16 cellular contexts compared by ENCODE assay signal in the genomic region with DNA sequence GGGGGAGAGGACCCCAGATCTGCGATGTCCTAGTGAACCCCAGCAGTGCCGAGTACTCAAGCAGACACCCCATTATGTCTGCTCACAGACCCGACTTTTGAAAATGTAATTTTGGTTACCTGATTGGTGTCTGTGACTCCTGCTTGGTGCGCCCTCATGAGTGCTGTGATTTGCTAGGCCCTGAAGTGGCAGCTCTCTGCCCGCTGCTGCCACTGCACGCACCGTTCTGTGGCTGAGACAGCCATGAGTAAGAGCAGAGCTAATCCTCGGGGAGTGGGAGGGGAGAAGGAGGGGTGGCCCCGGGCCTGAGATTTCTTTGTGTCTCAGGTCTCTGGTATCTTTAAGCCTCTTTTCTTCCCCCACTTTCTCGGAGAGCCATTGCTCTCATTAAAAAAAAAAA. TPM values are rescaled to one million over a fixed set of nuclear protein-coding genes. Genes with fewer than 3 reads are reported as not detected.
A peak's percentile ranks its signal among the peaks of the same experiment; 100 is the strongest.
DNase-seq lines count a peak whose midpoint lies in the region; ATAC-seq and TF ChIP-seq lines count a peak whose summit lies in the region.
"Had no signal": no experiment of that assay in that cellular context is flagged by ENCODE, and none has a peak within 500 bp of the region (broad histone marks: within the 10 kb centered on the region; RNA-seq: fewer than 3 reads in every experiment).

No MANE protein-coding gene starts in this region.

- H3K4me3 ChIP-seq in fibroblast of pulmonary artery (replicated peaks; ENCODE audit: low read depth, low read length) (no peak overlapping the region), smooth muscle cell (no peak overlapping the region)
- H3K4me3 ChIP-seq: right lobe of liver had no signal

- H3K4me1 ChIP-seq in smooth muscle cell (ENCODE audit: low read depth), result peaks cover 16% of the 10 kb centered on the region
- H3K4me1 ChIP-seq: Caco-2, right lobe of liver had no signal

- peak; percentile 42 for DNase-seq in HCEC 1CT
- peak; percentile 53 for DNase-seq in fibroblast of pulmonary artery (ENCODE audit: low read depth)
- DNase-seq in smooth muscle cell (lab: John Stamatoyannopoulos, UW; ENCODE audit: unreplicated experiment), result no peak
- no peak for DNase-seq in activated CD4-positive, alpha-beta T cell treated with anti-CD3 and anti-CD28 coated beads for 4 hours
- DNase-seq in DMS114 treated with DMSO at 0.1 percent for 48 hours (lab: John Stamatoyannopoulos, UW; ENCODE audit: unreplicated experiment), result no peak
- DNase-seq: activated CD8-positive, alpha-beta T cell treated with anti-CD3 and anti-CD28 coated beads for 36 hours; activated naive CD4-positive, alpha-beta T cell treated with anti-CD3 and anti-CD28 coated beads, Interleukin-2, amount 50 U/mL, for 16 hours; Caco-2; effector memory CD4-positive, alpha-beta T cell; NCI-H1105 treated with DMSO at 0.1 percent for 48 hours; NCI-H526 treated with DMSO at 0.1 percent for 48 hours; right lobe of liver; SW 1271 had no signal

- no peaks in the 10 kb centered on the region for H4K20me1 ChIP-seq in smooth muscle cell (ENCODE audit: low read depth)

- TF ChIP-seq CTCF in fibroblast of pulmonary artery (IDR thresholded peaks at IDR 0.05; ENCODE audit: low read length, missing control alignments), result no peak
- no peak for TF ChIP-seq CTCF in smooth muscle cell (IDR thresholded peaks at IDR 0.05; ENCODE audit: borderline replicate concordance, insufficient read depth, poor library complexity, severe bottlenecking)

- H3K36me3 ChIP-seq in smooth muscle cell (ENCODE audit: low read depth), result no peaks in the 10 kb centered on the region
- H3K36me3 ChIP-seq: right lobe of liver had no signal

- WGBS in smooth muscle cell (ENCODE audit: low lambda C conversion rate), result 36% methylated on average over 10 of the region's 10 CpGs

- peak overlapping the region; percentile 64 for H3K4me2 ChIP-seq in smooth muscle cell

- no peaks in the 10 kb centered on the region for H3K27me3 ChIP-seq in smooth muscle cell (ENCODE audit: low read depth)
- H3K27me3 ChIP-seq: right lobe of liver had no signal

- peak overlapping the region; percentile 92 for H3K27ac ChIP-seq in smooth muscle cell (ENCODE audit: low read depth)
- H3K27ac ChIP-seq: right lobe of liver had no signal

- H3K9me3 ChIP-seq in smooth muscle cell (replicated peaks; ENCODE audit: low read depth), result no peaks in the 10 kb centered on the region
- H3K9me3 ChIP-seq: Caco-2, right lobe of liver had no signal

- H3K79me2 ChIP-seq in smooth muscle cell (ENCODE audit: low read depth), result peaks cover 35% of the 10 kb centered on the region

- peaks cover 4% of the 10 kb centered on the region for H3F3A ChIP-seq in smooth muscle cell (ENCODE audit: low read depth)

- peak overlapping the region; percentile 46 for H3K9ac ChIP-seq in smooth muscle cell (ENCODE audit: low read depth)

- ATAC-seq in SK-N-SH treated with all-trans-retinoic acid at 6 μM for 48 hours, result peak; percentile 85
- no peak for ATAC-seq in GM18861 (IDR thresholded peaks at IDR 0.05; ENCODE audit: unreplicated experiment)
- no peak for ATAC-seq in GM18520 (IDR thresholded peaks at IDR 0.05; ENCODE audit: unreplicated experiment)
- ATAC-seq: activated CD8-positive, alpha-beta T cell treated with anti-CD3 and anti-CD28 coated beads for 36 hours; right lobe of liver had no signal

- H2AFZ ChIP-seq in smooth muscle cell (ENCODE audit: low read depth), result no peak overlapping the region

TF ChIP-seq in SK-N-SH treated with all-trans-retinoic acid at 6 μM for 48 hours, 23 proteins besides CTCF, POLR2A, EP300 and RAD21:
- TF ChIP-seq, protein P1, sequence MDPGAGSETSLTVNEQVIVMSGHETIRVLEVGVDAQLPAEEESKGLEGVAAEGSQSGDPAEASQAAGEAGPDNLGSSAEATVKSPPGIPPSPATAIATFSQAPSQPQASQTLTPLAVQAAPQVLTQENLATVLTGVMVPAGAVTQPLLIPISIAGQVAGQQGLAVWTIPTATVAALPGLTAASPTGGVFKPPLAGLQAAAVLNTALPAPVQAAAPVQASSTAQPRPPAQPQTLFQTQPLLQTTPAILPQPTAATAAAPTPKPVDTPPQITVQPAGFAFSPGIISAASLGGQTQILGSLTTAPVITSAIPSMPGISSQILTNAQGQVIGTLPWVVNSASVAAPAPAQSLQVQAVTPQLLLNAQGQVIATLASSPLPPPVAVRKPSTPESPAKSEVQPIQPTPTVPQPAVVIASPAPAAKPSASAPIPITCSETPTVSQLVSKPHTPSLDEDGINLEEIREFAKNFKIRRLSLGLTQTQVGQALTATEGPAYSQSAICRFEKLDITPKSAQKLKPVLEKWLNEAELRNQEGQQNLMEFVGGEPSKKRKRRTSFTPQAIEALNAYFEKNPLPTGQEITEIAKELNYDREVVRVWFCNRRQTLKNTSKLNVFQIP (CRISPR knock-in tag; IDR thresholded peaks at IDR 0.05; ENCODE audit: borderline replicate concordance, low read depth), result no peak
- no peak for TF ChIP-seq OSR1 (CRISPR knock-in tag; IDR thresholded peaks at IDR 0.05)
- no peak for TF ChIP-seq RARB (CRISPR knock-in tag; IDR thresholded peaks at IDR 0.05)

RNA-seq across cellular contexts. Expression of a gene that starts 18.2 kb away (rescaled TPM):
- 19.4 and 21.8 TPM in 2 replicates for total RNA-seq in smooth muscle cell
- 6.3 and 8.6 TPM in 2 replicates for polyA plus RNA-seq in smooth muscle cell
- total RNA-seq: activated CD8-positive, alpha-beta T cell treated with anti-CD3 and anti-CD28 coated beads for 36 hours; Caco-2 had no signal

Comparison
In these comparisons a context has a peak if more than half of its experiments do, and no peak if none do; other contexts are left out.
1. DNase-seq: peak in HCEC 1CT (single experiment) and fibroblast of pulmonary artery (single experiment); none in smooth muscle cell (single experiment), activated CD4-positive, alpha-beta T cell treated with anti-CD3 and anti-CD28 coated beads for 4 hours (0 of 2) and DMS114 treated with DMSO at 0.1 percent for 48 hours (single experiment).